In the genomic region with DNA sequence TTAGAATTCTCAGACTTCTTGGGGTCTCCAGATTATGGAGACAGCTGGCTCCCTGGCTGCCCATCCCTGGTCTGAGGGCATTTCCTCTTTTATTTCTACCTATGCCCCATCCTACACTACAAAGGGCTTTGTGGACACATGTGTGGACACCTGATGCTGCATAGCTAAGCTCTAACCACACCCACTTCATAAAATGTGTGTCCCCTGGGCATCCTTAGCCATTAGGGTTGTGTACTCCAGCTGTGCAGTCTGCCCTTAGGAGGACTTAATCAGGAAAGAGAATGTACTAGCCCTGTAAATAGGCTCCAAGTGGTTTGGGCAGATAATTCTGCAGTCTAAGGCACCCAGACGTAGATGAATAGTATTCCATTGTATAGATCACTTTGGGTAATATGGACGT, we compare ENCODE assay signal across 13 cellular contexts.
"Had no signal": no experiment of that assay in that cellular context is flagged by ENCODE, and none has a peak within 500 bp of the region (broad histone marks: within the 10 kb centered on the region; RNA-seq: fewer than 3 reads in every experiment).

No MANE protein-coding gene starts in this region.

- H3K4me1 Mint-ChIP-seq: brain had no signal

- H3K9me3 Mint-ChIP-seq: activated CD4-positive, alpha-beta T cell treated with anti-CD3 and anti-CD28 coated beads, Interleukin-2, amount 10 ng/mL, durations not matched to agents 7 days and 5 days; activated naive CD8-positive, alpha-beta T cell treated with anti-CD3 and anti-CD28 coated beads, Interleukin-2, amount 10 ng/mL, durations not matched to agents 7 days and 5 days; activated T-helper 1 cell treated with anti-CD3 and anti-CD28 coated beads, Interleukin-12 subunit alpha, Interleukin-12 subunit beta, Interleukin-2, Interleukin-4 antibody, amounts not matched to agents 30 ng/mL and 10 ng/mL and 1 ng/mL, durations not matched to agents 14 hours and 24 hours and 36 hours; naive thymus-derived CD8-positive, alpha-beta T cell had no signal

- DNase-seq: activated CD4-positive, alpha-beta T cell treated with anti-CD3 and anti-CD28 coated beads, Interleukin-2, amount 10 ng/mL, durations not matched to agents 7 days and 5 days; activated CD4-positive, CD25-positive, alpha-beta regulatory T cell; activated naive CD4-positive, alpha-beta T cell; activated naive CD8-positive, alpha-beta T cell treated with anti-CD3 and anti-CD28 coated beads, Interleukin-2, amount 10 ng/mL, durations not matched to agents 7 days and 5 days; central memory CD4-positive, alpha-beta T cell; cortex of kidney; effector CD4-positive, alpha-beta T cell; left lung; naive thymus-derived CD8-positive, alpha-beta T cell; stimulated activated CD4-positive, alpha-beta T cell treated with anti-CD3 and anti-CD28 coated beads, Interleukin-12 subunit alpha, Interleukin-12 subunit beta, amount 100 ng/mL, for 4 hours; stimulated activated CD4-positive, alpha-beta T cell treated with anti-CD3 and anti-CD28 coated beads, Interleukin-2, amount 100 ng/mL, for 24 hours had no signal

- H3K27ac Mint-ChIP-seq: activated T-helper 1 cell treated with anti-CD3 and anti-CD28 coated beads, Interleukin-12 subunit alpha, Interleukin-12 subunit beta, Interleukin-2, Interleukin-4 antibody, amounts not matched to agents 30 ng/mL and 10 ng/mL and 1 ng/mL, durations not matched to agents 14 hours and 24 hours and 36 hours; brain had no signal

- ATAC-seq: left lung; naive thymus-derived CD8-positive, alpha-beta T cell had no signal

- H3K27me3 Mint-ChIP-seq: activated naive CD8-positive, alpha-beta T cell treated with anti-CD3 and anti-CD28 coated beads, Interleukin-2, amount 10 ng/mL, durations not matched to agents 7 days and 5 days; naive thymus-derived CD8-positive, alpha-beta T cell had no signal

- H3K36me3 Mint-ChIP-seq: brain; naive thymus-derived CD8-positive, alpha-beta T cell had no signal

- H3K4me3 Mint-ChIP-seq: activated CD4-positive, alpha-beta T cell treated with anti-CD3 and anti-CD28 coated beads, Interleukin-2, amount 10 ng/mL, durations not matched to agents 7 days and 5 days; activated naive CD8-positive, alpha-beta T cell treated with anti-CD3 and anti-CD28 coated beads, Interleukin-2, amount 10 ng/mL, durations not matched to agents 7 days and 5 days; activated T-helper 1 cell treated with anti-CD3 and anti-CD28 coated beads, Interleukin-12 subunit alpha, Interleukin-12 subunit beta, Interleukin-2, Interleukin-4 antibody, amounts not matched to agents 30 ng/mL and 10 ng/mL and 1 ng/mL, durations not matched to agents 14 hours and 24 hours and 36 hours; brain; naive thymus-derived CD8-positive, alpha-beta T cell had no signal
